ENCODE assay signal across 28 cellular contexts in genomic region chr5:122941737-122942136, GRCh38.
"Had no signal": no experiment of that assay in that cellular context is flagged by ENCODE, and none has a peak within 500 bp of the region (broad histone marks: within the 10 kb centered on the region; RNA-seq: fewer than 3 reads in every experiment).

No MANE protein-coding gene starts in this region.

- H3K4me2 ChIP-seq: neural progenitor cell had no signal

- H3K4me3 ChIP-seq: esophagus squamous epithelium, heart right ventricle, left lung, lower lobe of right lung, neural progenitor cell, psoas muscle, sigmoid colon, stomach, thyroid gland, upper lobe of left lung had no signal

- H3K9me3 ChIP-seq: esophagus squamous epithelium, heart right ventricle, left lung, lower lobe of right lung, psoas muscle, sigmoid colon, stomach, thyroid gland, upper lobe of left lung had no signal

- ATAC-seq: activated CD4-positive, alpha-beta T cell treated with anti-CD3 and anti-CD28 coated beads for 36 hours; activated CD8-positive, alpha-beta memory T cell treated with anti-CD3 and anti-CD28 coated beads, Interleukin-2, amount 10 ng/mL, durations not matched to agents 7 days and 5 days; activated CD8-positive, alpha-beta T cell treated with anti-CD3 and anti-CD28 coated beads, Interleukin-2, amount 10 ng/mL, durations not matched to agents 7 days and 5 days; activated naive CD4-positive, alpha-beta T cell treated with anti-CD3 and anti-CD28 coated beads, Interleukin-2, amount 50 U/mL, for 72 hours; activated T-cell treated with anti-CD3 and anti-CD28 coated beads, Interleukin-2, amount 50 U/mL, for 72 hours; heart right ventricle; lower lobe of right lung; natural killer cell; stimulated activated naive B cell treated with anti-CD40 and anti-IgM and Interleukin-4, amounts not matched to agents 10 μg/mL and 1 μg/mL and 100 μg/mL, for 72 hours had no signal

- DNase-seq: activated B cell treated with CpG ODN at 0.5 μM for 24 hours; activated CD4-positive, alpha-beta T cell treated with anti-CD3 and anti-CD28 coated beads for 36 hours; activated CD8-positive, alpha-beta memory T cell treated with anti-CD3 and anti-CD28 coated beads, Interleukin-2, amount 10 ng/mL, durations not matched to agents 7 days and 5 days; activated CD8-positive, alpha-beta T cell treated with anti-CD3 and anti-CD28 coated beads, Interleukin-2, amount 10 ng/mL, durations not matched to agents 7 days and 5 days; activated naive CD4-positive, alpha-beta T cell; activated T-cell treated with anti-CD3 and anti-CD28 coated beads, Interleukin-2, amount 50 U/mL, for 72 hours; endodermal cell; esophagus squamous epithelium; foreskin melanocyte; heart right ventricle; left lung; lower lobe of right lung; natural killer cell; occipital lobe; psoas muscle; sigmoid colon; small intestine; stimulated activated CD4-positive, alpha-beta T cell treated with anti-CD3 and anti-CD28 coated beads, Interleukin-1b, Interleukin-23, amount 100 ng/mL, for 48 hours; stimulated activated naive B cell treated with anti-CD40 and anti-IgM and Interleukin-4, amounts not matched to agents 10 μg/mL and 1 μg/mL and 100 μg/mL, for 72 hours; stomach; thyroid gland; upper lobe of left lung had no signal

- H3K9ac ChIP-seq: neural progenitor cell, parathyroid adenoma had no signal

- H3K4me3 Mint-ChIP-seq: activated B cell treated with CpG ODN at 0.5 μM for 24 hours; activated CD4-positive, alpha-beta T cell treated with anti-CD3 and anti-CD28 coated beads for 36 hours; activated CD8-positive, alpha-beta memory T cell treated with anti-CD3 and anti-CD28 coated beads, Interleukin-2, amount 10 ng/mL, durations not matched to agents 7 days and 5 days; activated CD8-positive, alpha-beta T cell treated with anti-CD3 and anti-CD28 coated beads, Interleukin-2, amount 10 ng/mL, durations not matched to agents 7 days and 5 days; activated T-cell treated with anti-CD3 and anti-CD28 coated beads, Interleukin-2, amount 50 U/mL, for 72 hours; central memory CD8-positive, alpha-beta T cell; dendritic cell treated with granulocyte-macrophage colony-stimulating factor and Interleukin-4, amounts not matched to agents 40 ng/mL and 50 ng/mL, for 4 days; endodermal cell; natural killer cell; neural progenitor cell; stimulated activated naive B cell treated with anti-CD40 and anti-IgM and Interleukin-4, amounts not matched to agents 10 μg/mL and 1 μg/mL and 100 μg/mL, for 72 hours; T-helper 2 cell treated with Interferon-gamma antibody and Interleukin-4, amounts not matched to agents 5 μg/mL and 100 μg/mL, for 36 hours had no signal

- H3K79me2 ChIP-seq: parathyroid adenoma had no signal

- H3K4me1 Mint-ChIP-seq: activated CD4-positive, alpha-beta T cell treated with anti-CD3 and anti-CD28 coated beads for 36 hours; central memory CD8-positive, alpha-beta T cell had no signal

- H3K27me3 Mint-ChIP-seq: activated B cell treated with CpG ODN at 0.5 μM for 24 hours; activated CD4-positive, alpha-beta T cell treated with anti-CD3 and anti-CD28 coated beads for 36 hours; activated CD8-positive, alpha-beta memory T cell treated with anti-CD3 and anti-CD28 coated beads, Interleukin-2, amount 10 ng/mL, durations not matched to agents 7 days and 5 days; central memory CD8-positive, alpha-beta T cell; dendritic cell treated with granulocyte-macrophage colony-stimulating factor and Interleukin-4, amounts not matched to agents 40 ng/mL and 50 ng/mL, for 4 days; stimulated activated naive B cell treated with anti-CD40 and anti-IgM and Interleukin-4, amounts not matched to agents 10 μg/mL and 1 μg/mL and 100 μg/mL, for 72 hours had no signal

- H3K9me3 Mint-ChIP-seq: activated B cell treated with CpG ODN at 0.5 μM for 24 hours; activated naive CD4-positive, alpha-beta T cell treated with anti-CD3 and anti-CD28 coated beads, Interleukin-2, amount 50 U/mL, for 72 hours; activated T-cell treated with anti-CD3 and anti-CD28 coated beads, Interleukin-2, amount 50 U/mL, for 72 hours; central memory CD8-positive, alpha-beta T cell; dendritic cell treated with granulocyte-macrophage colony-stimulating factor and Interleukin-4, amounts not matched to agents 40 ng/mL and 50 ng/mL, for 4 days; endodermal cell; natural killer cell; stimulated activated naive B cell treated with anti-CD40 and anti-IgM and Interleukin-4, amounts not matched to agents 10 μg/mL and 1 μg/mL and 100 μg/mL, for 72 hours; T-helper 2 cell treated with Interferon-gamma antibody and Interleukin-4, amounts not matched to agents 5 μg/mL and 100 μg/mL, for 36 hours had no signal

- H3K36me3 ChIP-seq: left lung, lower lobe of right lung, neural progenitor cell, sigmoid colon, stomach, thyroid gland, upper lobe of left lung had no signal

- H3K27ac ChIP-seq: esophagus squamous epithelium, heart right ventricle, left lung, lower lobe of right lung, neural progenitor cell, parathyroid adenoma, psoas muscle, stomach, thyroid gland, upper lobe of left lung had no signal

- H3K36me3 Mint-ChIP-seq: activated naive CD4-positive, alpha-beta T cell treated with anti-CD3 and anti-CD28 coated beads, Interleukin-2, amount 50 U/mL, for 72 hours; natural killer cell had no signal

- H2AFZ ChIP-seq: neural progenitor cell, parathyroid adenoma had no signal

- H3K4me1 ChIP-seq: parathyroid adenoma had no signal

- H3K27me3 ChIP-seq: esophagus squamous epithelium, heart right ventricle, left lung, neural progenitor cell, sigmoid colon, stomach, thyroid gland, upper lobe of left lung had no signal

- H3K27ac Mint-ChIP-seq: activated B cell treated with CpG ODN at 0.5 μM for 24 hours; activated CD4-positive, alpha-beta T cell treated with anti-CD3 and anti-CD28 coated beads for 36 hours; activated CD8-positive, alpha-beta memory T cell treated with anti-CD3 and anti-CD28 coated beads, Interleukin-2, amount 10 ng/mL, durations not matched to agents 7 days and 5 days; activated CD8-positive, alpha-beta T cell treated with anti-CD3 and anti-CD28 coated beads, Interleukin-2, amount 10 ng/mL, durations not matched to agents 7 days and 5 days; activated naive CD4-positive, alpha-beta T cell treated with anti-CD3 and anti-CD28 coated beads, Interleukin-2, amount 50 U/mL, for 72 hours; activated T-cell treated with anti-CD3 and anti-CD28 coated beads, Interleukin-2, amount 50 U/mL, for 72 hours; dendritic cell treated with granulocyte-macrophage colony-stimulating factor and Interleukin-4, amounts not matched to agents 40 ng/mL and 50 ng/mL, for 4 days; endodermal cell; natural killer cell; neural progenitor cell; stimulated activated naive B cell treated with anti-CD40 and anti-IgM and Interleukin-4, amounts not matched to agents 10 μg/mL and 1 μg/mL and 100 μg/mL, for 72 hours; T-helper 2 cell treated with Interferon-gamma antibody and Interleukin-4, amounts not matched to agents 5 μg/mL and 100 μg/mL, for 36 hours had no signal
